In genomic region chr9:133691659-133692363, GRCh38 we compare ENCODE assay signal across 11 cellular contexts. TPM values are rescaled to one million over a fixed set of nuclear protein-coding genes. Genes with fewer than 3 reads are reported as not detected.
A peak's percentile ranks its signal among the peaks of the same experiment; 100 is the strongest.
DNase-seq lines count a peak whose midpoint lies in the region; ATAC-seq and TF ChIP-seq lines count a peak whose summit lies in the region.
"Had no signal": no experiment of that assay in that cellular context is flagged by ENCODE, and none has a peak within 500 bp of the region (broad histone marks: within the 10 kb centered on the region; RNA-seq: fewer than 3 reads in every experiment).

No MANE protein-coding gene starts in this region.

- H3K9me3 Mint-ChIP-seq in activated T-cell treated with anti-CD3 and anti-CD28 coated beads, Interleukin-2, amount 50 U/mL, for 24 hours: no peaks in the 10 kb centered on the region
- no peaks in the 10 kb centered on the region for H3K9me3 Mint-ChIP-seq in chondrocyte (ENCODE audit: low read depth)

- peak overlapping the region; percentile 14 for H3K27ac Mint-ChIP-seq in activated T-cell treated with anti-CD3 and anti-CD28 coated beads, Interleukin-2, amount 50 U/mL, for 24 hours
- no peak overlapping the region for H3K27ac Mint-ChIP-seq in chondrocyte (ENCODE audit: unreplicated experiment)

- no peak overlapping the region for H3K4me3 Mint-ChIP-seq in activated T-cell treated with anti-CD3 and anti-CD28 coated beads, Interleukin-2, amount 50 U/mL, for 24 hours
- H3K4me3 Mint-ChIP-seq in chondrocyte (ENCODE audit: unreplicated experiment): no peak overlapping the region

- no peaks in the 10 kb centered on the region for H3K27me3 Mint-ChIP-seq in activated T-cell treated with anti-CD3 and anti-CD28 coated beads, Interleukin-2, amount 50 U/mL, for 24 hours
- H3K27me3 Mint-ChIP-seq in chondrocyte (ENCODE audit: low read depth): peaks cover 20% of the 10 kb centered on the region

- H3K36me3 Mint-ChIP-seq in activated T-cell treated with anti-CD3 and anti-CD28 coated beads, Interleukin-2, amount 50 U/mL, for 24 hours (ENCODE audit: low read depth): peaks cover 30% of the 10 kb centered on the region
- peaks cover 2% of the 10 kb centered on the region for H3K36me3 Mint-ChIP-seq in chondrocyte (ENCODE audit: low read depth)

- no peak for TF ChIP-seq CTCF in chondrocyte (IDR thresholded peaks at IDR 0.05)

- H3K4me1 Mint-ChIP-seq in activated T-cell treated with anti-CD3 and anti-CD28 coated beads, Interleukin-2, amount 50 U/mL, for 24 hours (ENCODE audit: low read depth): peaks cover 24% of the 10 kb centered on the region
- H3K4me1 Mint-ChIP-seq in chondrocyte (ENCODE audit: low read depth): peaks cover 11% of the 10 kb centered on the region

- no peak for DNase-seq in activated T-cell treated with anti-CD3 and anti-CD28 coated beads, Interleukin-2, amount 50 U/mL, for 24 hours
- DNase-seq in activated T-cell treated with anti-CD3 and anti-CD28 coated beads for 4 hours: no peak
- DNase-seq in NCI-H345 treated with DMSO at 0.1 percent for 48 hours (lab: John Stamatoyannopoulos, UW; ENCODE audit: unreplicated experiment): peak; percentile 10
- DNase-seq in chondrocyte (ENCODE audit: low spot score): peak; percentile 64
- peak; percentile 4 for DNase-seq in renal cortical epithelial cell (ENCODE audit: low read depth)
- DNase-seq in glomerular visceral epithelial cell (ENCODE audit: extremely low spot score): no peak
- DNase-seq: NCI-H1092, NCI-H82 had no signal

- ATAC-seq in GM18519 (IDR thresholded peaks at IDR 0.05; ENCODE audit: low FRiP score, unreplicated experiment) (no peak), HG03571 (IDR thresholded peaks at IDR 0.05; ENCODE audit: unreplicated experiment) (no peak)

RNA-seq across cellular contexts. Expression of gene SARDH, which starts 46.3 kb away (rescaled TPM):
- total RNA-seq in chondrocyte (0.74 to 1.2 TPM in 2 of 3 replicates, not detected in the other), renal cortical epithelial cell (2.1 and 5.4 TPM in 2 replicates)

RNA-seq across cellular contexts. Expression of gene DBH, which starts 55.6 kb away (rescaled TPM):
- total RNA-seq in chondrocyte (not detected in 3 replicates), renal cortical epithelial cell (not detected in 2 replicates)
- total RNA-seq: activated CD8-positive, alpha-beta memory T cell treated with anti-CD3 and anti-CD28 coated beads for 36 hours had no signal

Comparison
In these comparisons a context has a peak if more than half of its experiments do, and no peak if none do; other contexts are left out.
1. DNase-seq: peak in NCI-H345 treated with DMSO at 0.1 percent for 48 hours (single experiment), chondrocyte (single experiment) and renal cortical epithelial cell (single experiment); none in activated T-cell treated with anti-CD3 and anti-CD28 coated beads, Interleukin-2, amount 50 U/mL, for 24 hours (single experiment), activated T-cell treated with anti-CD3 and anti-CD28 coated beads for 4 hours (single experiment) and glomerular visceral epithelial cell (single experiment).